15 cellular contexts compared by ENCODE assay signal in the genomic region with DNA sequence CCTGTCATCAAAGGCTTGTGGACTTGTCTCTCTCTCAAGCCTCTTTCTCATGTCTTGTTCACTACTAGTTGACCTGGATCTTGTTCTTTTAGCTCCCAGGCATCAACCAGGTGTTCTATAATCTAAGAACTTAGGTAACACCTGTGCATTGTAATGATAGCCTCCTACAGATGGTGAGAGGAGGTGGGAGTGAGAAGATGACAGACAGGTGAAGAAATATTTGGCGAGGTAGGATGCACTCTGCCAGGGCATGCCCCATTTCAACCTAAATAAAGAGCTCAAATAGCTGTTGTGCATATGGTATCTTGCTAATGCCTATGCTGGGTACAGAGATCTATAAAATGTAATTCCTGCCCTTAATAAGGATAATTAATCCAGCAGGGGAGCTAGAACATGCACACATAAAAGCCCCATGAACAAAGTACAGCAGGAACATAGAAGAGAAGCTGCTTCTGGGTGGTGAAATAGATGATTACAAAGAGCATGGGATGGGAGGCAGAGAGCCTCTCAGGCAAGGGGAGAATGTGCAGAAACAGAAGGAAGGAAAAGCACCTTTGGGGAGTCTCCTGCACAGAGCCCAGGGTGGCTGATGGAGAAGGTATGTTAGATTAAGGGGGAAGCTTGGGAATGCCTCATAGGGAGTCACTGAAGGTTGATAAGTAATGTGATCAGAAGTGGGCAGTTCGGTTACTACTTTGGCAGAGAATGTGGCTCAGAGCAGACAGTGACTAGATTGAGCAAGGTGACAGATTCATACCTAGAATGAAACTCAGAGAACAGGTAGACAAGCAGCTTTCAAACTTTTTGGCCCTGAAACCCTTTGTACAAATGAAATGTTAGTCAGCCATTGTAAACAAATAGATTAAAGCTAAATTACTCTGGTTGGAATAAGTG. TPM values are rescaled to one million over a fixed set of nuclear protein-coding genes. Genes with fewer than 3 reads are reported as not detected.
DNase-seq lines count a peak whose midpoint lies in the region; ATAC-seq and TF ChIP-seq lines count a peak whose summit lies in the region.
"Had no signal": no experiment of that assay in that cellular context is flagged by ENCODE, and none has a peak within 500 bp of the region (broad histone marks: within the 10 kb centered on the region; RNA-seq: fewer than 3 reads in every experiment).

No MANE protein-coding gene starts in this region.

- H3K4me1 ChIP-seq in subcutaneous abdominal adipose tissue (ENCODE audit: control insufficient read depth in 5 of 5, insufficient read depth in 5 of 5, low read length in 5 of 5), result peaks cover 0 to 13% (median 3%) of the 10 kb centered on the region in 5 donors
- H3K4me1 ChIP-seq: tibial artery had no signal

- H3K36me3 ChIP-seq in subcutaneous abdominal adipose tissue (ENCODE audit: control insufficient read depth in 5 of 5, insufficient read depth in 5 of 5, low read length in 5 of 5), result no peaks in the 10 kb centered on the region
- H3K36me3 ChIP-seq: tibial artery had no signal

- H3K9ac ChIP-seq in subcutaneous abdominal adipose tissue (ENCODE audit: low read length in 5 of 5), result no peak overlapping the region

- no peak overlapping the region for H3K27ac Mint-ChIP-seq in activated naive CD8-positive, alpha-beta T cell treated with anti-CD3 and anti-CD28 coated beads, Interleukin-2, amount 10 ng/mL, durations not matched to agents 7 days and 5 days
- no peak overlapping the region for H3K27ac Mint-ChIP-seq in activated naive CD8-positive, alpha-beta T cell treated with anti-CD3 and anti-CD28 coated beads, Interleukin-2, amount 50 U/mL, for 24 hours
- H3K27ac Mint-ChIP-seq: T-helper 1 cell treated with Interleukin-12 subunit alpha and Interleukin-12 subunit beta and Interleukin-4 antibody, amounts not matched to agents 30 μg/mL and 1 μg/mL, for 36 hours had no signal

- H3K27me3 Mint-ChIP-seq in activated naive CD8-positive, alpha-beta T cell treated with anti-CD3 and anti-CD28 coated beads, Interleukin-2, amount 10 ng/mL, durations not matched to agents 7 days and 5 days, result no peaks in the 10 kb centered on the region
- no peaks in the 10 kb centered on the region for H3K27me3 Mint-ChIP-seq in activated naive CD8-positive, alpha-beta T cell treated with anti-CD3 and anti-CD28 coated beads, Interleukin-2, amount 50 U/mL, for 24 hours

- peaks cover 1% of the 10 kb centered on the region for H3K9me3 Mint-ChIP-seq in activated naive CD8-positive, alpha-beta T cell treated with anti-CD3 and anti-CD28 coated beads, Interleukin-2, amount 10 ng/mL, durations not matched to agents 7 days and 5 days
- H3K9me3 Mint-ChIP-seq in activated naive CD8-positive, alpha-beta T cell treated with anti-CD3 and anti-CD28 coated beads, Interleukin-2, amount 50 U/mL, for 24 hours, result no peaks in the 10 kb centered on the region
- H3K9me3 Mint-ChIP-seq: T-helper 1 cell treated with Interleukin-12 subunit alpha and Interleukin-12 subunit beta and Interleukin-4 antibody, amounts not matched to agents 30 μg/mL and 1 μg/mL, for 36 hours had no signal

- no peaks in the 10 kb centered on the region for H3K9me3 ChIP-seq in subcutaneous abdominal adipose tissue (ENCODE audit: control insufficient read depth in 5 of 5, low read length in 5 of 5)
- H3K9me3 ChIP-seq: Caco-2, tibial artery had no signal

- no peak overlapping the region for H3K4me3 Mint-ChIP-seq in activated naive CD8-positive, alpha-beta T cell treated with anti-CD3 and anti-CD28 coated beads, Interleukin-2, amount 10 ng/mL, durations not matched to agents 7 days and 5 days
- H3K4me3 Mint-ChIP-seq in activated naive CD8-positive, alpha-beta T cell treated with anti-CD3 and anti-CD28 coated beads, Interleukin-2, amount 50 U/mL, for 24 hours, result no peak overlapping the region
- H3K4me3 Mint-ChIP-seq: naive B cell; T-helper 1 cell treated with Interleukin-12 subunit alpha and Interleukin-12 subunit beta and Interleukin-4 antibody, amounts not matched to agents 30 μg/mL and 1 μg/mL, for 36 hours had no signal

- H3K36me3 Mint-ChIP-seq in activated naive CD8-positive, alpha-beta T cell treated with anti-CD3 and anti-CD28 coated beads, Interleukin-2, amount 10 ng/mL, durations not matched to agents 7 days and 5 days, result no peaks in the 10 kb centered on the region
- no peaks in the 10 kb centered on the region for H3K36me3 Mint-ChIP-seq in activated naive CD8-positive, alpha-beta T cell treated with anti-CD3 and anti-CD28 coated beads, Interleukin-2, amount 50 U/mL, for 24 hours (ENCODE audit: low read depth)
- H3K36me3 Mint-ChIP-seq: naive B cell had no signal

- H3K4me3 ChIP-seq in coronary artery (no peak overlapping the region), subcutaneous abdominal adipose tissue (ENCODE audit: low read depth in 1 of 5, low read length in 5 of 5) (no peak overlapping the region)
- H3K4me3 ChIP-seq: tibial artery had no signal

- peak overlapping the region; percentile 27 to 66 for H3K27ac ChIP-seq in coronary artery
- peak overlapping the region; percentile 0 for H3K27ac ChIP-seq in subcutaneous abdominal adipose tissue (ENCODE audit: low read depth, low read length)
- H3K27ac ChIP-seq: tibial artery had no signal

- H3K27me3 ChIP-seq in subcutaneous abdominal adipose tissue (ENCODE audit: control insufficient read depth in 5 of 5, insufficient read depth in 4 of 5, low read length in 5 of 5), result no peaks in the 10 kb centered on the region
- H3K27me3 ChIP-seq: tibial artery had no signal

- ATAC-seq in activated naive CD8-positive, alpha-beta T cell treated with anti-CD3 and anti-CD28 coated beads, Interleukin-2, amount 10 ng/mL, durations not matched to agents 7 days and 5 days (ENCODE audit: low read depth), result peak; percentile 18
- no peak for ATAC-seq in activated naive CD8-positive, alpha-beta T cell treated with anti-CD3 and anti-CD28 coated beads, Interleukin-2, amount 50 U/mL, for 24 hours
- ATAC-seq in HG03378 (IDR thresholded peaks at IDR 0.05; ENCODE audit: unreplicated experiment) (peak; percentile 52), HG02571 (IDR thresholded peaks at IDR 0.05; ENCODE audit: unreplicated experiment) (no peak)

- no peak for DNase-seq in activated naive CD8-positive, alpha-beta T cell treated with anti-CD3 and anti-CD28 coated beads, Interleukin-2, amount 10 ng/mL, durations not matched to agents 7 days and 5 days
- DNase-seq in activated naive CD8-positive, alpha-beta T cell treated with anti-CD3 and anti-CD28 coated beads, Interleukin-2, amount 50 U/mL, for 24 hours, result no peak
- DNase-seq in coronary artery (ENCODE audit: low spot score) (no peak), NCI-H1436 treated with DMSO at 0.1 percent for 48 hours (lab: John Stamatoyannopoulos, UW) (no peak), SHP77 (lab: John Stamatoyannopoulos, UW) (no peak)
- DNase-seq: Caco-2, H7, naive B cell, NCI-H2227 treated with DMSO at 0.1 percent for 48 hours, tibial artery had no signal

- POLR2A ChIA-PET in activated naive CD8-positive, alpha-beta T cell treated with anti-CD3 and anti-CD28 coated beads, Interleukin-2, amount 10 ng/mL, durations not matched to agents 7 days and 5 days (lab: Charles Lee), result interaction anchor here (1.3 kb wide), 1 partner anchor 53 kb away, joined by 6 read pairs; a partner anchor contains a TSS

- peaks cover 17% of the 10 kb centered on the region for H3K4me1 Mint-ChIP-seq in activated naive CD8-positive, alpha-beta T cell treated with anti-CD3 and anti-CD28 coated beads, Interleukin-2, amount 10 ng/mL, durations not matched to agents 7 days and 5 days
- H3K4me1 Mint-ChIP-seq in activated naive CD8-positive, alpha-beta T cell treated with anti-CD3 and anti-CD28 coated beads, Interleukin-2, amount 50 U/mL, for 24 hours, result peaks cover 41% of the 10 kb centered on the region
- H3K4me1 Mint-ChIP-seq: naive B cell had no signal

- TF ChIP-seq CTCF in coronary artery (IDR thresholded peaks at IDR 0.05), result no peak

RNA-seq across cellular contexts. Expression of a gene that starts 28.1 kb away (rescaled TPM):
- 10 to 100 TPM; 51.3 to 55.1 TPM for total RNA-seq in activated naive CD8-positive, alpha-beta T cell treated with anti-CD3 and anti-CD28 coated beads, Interleukin-2, amount 10 ng/mL, durations not matched to agents 7 days and 5 days
- total RNA-seq: HT1080 had no signal

RNA-seq across cellular contexts. Expression of a gene that starts 52.6 kb away (rescaled TPM):
- 10 to 100 TPM; 23.9 to 27.6 TPM for total RNA-seq in activated naive CD8-positive, alpha-beta T cell treated with anti-CD3 and anti-CD28 coated beads, Interleukin-2, amount 10 ng/mL, durations not matched to agents 7 days and 5 days

Comparison
In these comparisons a context has a peak if more than half of its experiments do, and no peak if none do; other contexts are left out.
1. ATAC-seq: peak in activated naive CD8-positive, alpha-beta T cell treated with anti-CD3 and anti-CD28 coated beads, Interleukin-2, amount 10 ng/mL, durations not matched to agents 7 days and 5 days (single experiment) and HG03378 (single experiment); none in activated naive CD8-positive, alpha-beta T cell treated with anti-CD3 and anti-CD28 coated beads, Interleukin-2, amount 50 U/mL, for 24 hours (single experiment) and HG02571 (single experiment).